8 cellular contexts compared by ENCODE assay signal in the genomic region with DNA sequence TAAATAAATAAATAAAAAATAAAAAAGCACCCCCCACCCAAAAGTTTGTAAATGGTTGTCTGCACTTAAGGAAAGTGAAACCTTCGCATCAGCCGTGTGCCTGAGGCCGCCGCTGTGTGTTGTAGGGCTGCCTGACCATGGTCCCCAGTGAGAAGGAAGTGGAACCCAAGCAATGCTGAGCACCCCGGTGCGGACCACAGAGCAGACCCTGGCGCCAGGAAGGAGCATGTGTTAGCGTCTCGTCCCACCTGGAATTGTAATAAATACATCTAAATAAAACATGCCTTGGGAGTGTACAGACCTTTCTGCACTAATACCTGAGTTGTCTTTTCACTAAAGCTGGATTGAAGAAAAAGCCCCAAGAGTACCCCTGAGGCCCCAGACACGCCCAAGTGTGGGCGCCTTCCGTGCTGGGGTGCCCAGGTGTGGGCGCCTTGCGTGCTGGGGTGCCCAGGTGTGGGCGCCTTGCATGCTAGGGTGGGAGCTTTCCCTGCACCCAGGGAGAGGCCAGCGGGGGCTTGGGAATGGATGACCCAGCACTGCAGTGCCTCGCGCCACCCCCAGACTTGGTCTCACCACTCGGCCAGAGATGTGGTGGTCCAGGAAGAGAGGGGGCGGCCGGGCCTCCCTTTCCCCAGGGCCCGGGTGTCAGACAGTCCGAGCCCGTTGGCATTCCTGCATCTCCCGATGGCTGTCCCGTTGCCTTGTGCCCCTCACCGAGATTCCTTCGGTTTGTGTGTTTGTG. TPM values are rescaled to one million over a fixed set of nuclear protein-coding genes. Genes with fewer than 3 reads are reported as not detected.
DNase-seq lines count a peak whose midpoint lies in the region; ATAC-seq, FAIRE-seq and TF ChIP-seq lines count a peak whose summit lies in the region.

No MANE protein-coding gene starts in this region.

- H3K27ac Mint-ChIP-seq in activated CD8-positive, alpha-beta T cell treated with anti-CD3 and anti-CD28 coated beads for 36 hours: peak overlapping the region; percentile 84

- no peaks in the 10 kb centered on the region for H3K79me1 ChIP-seq in neuronal stem cell (ENCODE audit: low read depth, low read length)

- no peak for TF ChIP-seq CTCF in activated CD8-positive, alpha-beta T cell treated with anti-CD3 and anti-CD28 coated beads for 36 hours (IDR thresholded peaks at IDR 0.05)
- no peak for TF ChIP-seq CTCF in vagina (IDR thresholded peaks at IDR 0.05)

- FAIRE-seq in GM12891 (lab: Jason Lieb, UNC): peak; percentile 96

- peaks cover 0 to 13% (median 11%) of the 10 kb centered on the region in 3 experiments for H3K27me3 ChIP-seq in neuronal stem cell (ENCODE audit: control insufficient read depth in 3 of 3, insufficient read depth in 3 of 3, low read depth in 1 of 3, low read length in 3 of 3)
- H3K27me3 ChIP-seq in vagina: no peaks in the 10 kb centered on the region

- H3K4me1 ChIP-seq in neuronal stem cell (ENCODE audit: control insufficient read depth in 2 of 2, insufficient read depth in 1 of 2, low read depth in 1 of 2, low read length in 2 of 2) (no peaks in the 10 kb centered on the region), vagina (peaks cover 31% of the 10 kb centered on the region)

- peak overlapping the region; percentile 81 for H3K4me3 Mint-ChIP-seq in activated CD8-positive, alpha-beta T cell treated with anti-CD3 and anti-CD28 coated beads for 36 hours

- POLR2A ChIA-PET in activated CD8-positive, alpha-beta T cell treated with anti-CD3 and anti-CD28 coated beads for 36 hours (lab: Charles Lee): no interaction called here

- H3K9me3 ChIP-seq in neuronal stem cell (replicated peaks in 1 of 2; ENCODE audit: control insufficient read depth in 2 of 2, insufficient read depth in 1 of 2, low read depth in 1 of 2, low read length in 2 of 2) (no peaks in the 10 kb centered on the region), vagina (no peaks in the 10 kb centered on the region)

- peaks cover 12% of the 10 kb centered on the region for H3K27me3 Mint-ChIP-seq in activated CD8-positive, alpha-beta T cell treated with anti-CD3 and anti-CD28 coated beads for 36 hours

- H3K23ac ChIP-seq in neuronal stem cell (ENCODE audit: low read depth, low read length, poor library complexity): no peak overlapping the region

- no peak overlapping the region for H3K9ac ChIP-seq in neuronal stem cell (ENCODE audit: low read depth, low read length, poor library complexity)

- no peak overlapping the region for H3K4ac ChIP-seq in neuronal stem cell (ENCODE audit: low read length)

- H3K4me3 ChIP-seq in neuronal stem cell (ENCODE audit: low read length in 2 of 2) (no peak overlapping the region), vagina (peak overlapping the region in 1 of 2 donors; percentile 48)

- H3K18ac ChIP-seq in neuronal stem cell (ENCODE audit: low read length): peak overlapping the region; percentile 78

- no peak overlapping the region for H2BK120ac ChIP-seq in neuronal stem cell (ENCODE audit: low read depth, low read length)

- peak; percentile 36 for ATAC-seq in GM21717 (IDR thresholded peaks at IDR 0.05; ENCODE audit: unreplicated experiment)
- ATAC-seq in activated CD8-positive, alpha-beta T cell treated with anti-CD3 and anti-CD28 coated beads for 36 hours: no peak

- H2BK15ac ChIP-seq in neuronal stem cell (ENCODE audit: low read length): no peak overlapping the region

- peaks cover 5% of the 10 kb centered on the region for H3K9me3 Mint-ChIP-seq in activated CD8-positive, alpha-beta T cell treated with anti-CD3 and anti-CD28 coated beads for 36 hours

- no peak overlapping the region for H2BK12ac ChIP-seq in neuronal stem cell (ENCODE audit: low read length)

- peak overlapping the region; percentile 12 for H3K14ac ChIP-seq in neuronal stem cell (ENCODE audit: low read length)

- H3K4me1 Mint-ChIP-seq in activated CD8-positive, alpha-beta T cell treated with anti-CD3 and anti-CD28 coated beads for 36 hours (ENCODE audit: low read depth): peaks cover 45% of the 10 kb centered on the region

- H3K27ac ChIP-seq in neuronal stem cell (replicated peaks; ENCODE audit: low read length) (no peak overlapping the region), vagina (no peak overlapping the region)

- intact Hi-C loops in activated CD8-positive, alpha-beta T cell treated with anti-CD3 and anti-CD28 coated beads for 36 hours (cut with micrococcal nuclease): no loop called here
- intact Hi-C loops in vagina (cut with DNase I): no loop called here

- TF ChIP-seq POLR2A in GM12891 (IDR thresholded peaks at IDR 0.05; ENCODE audit: low read depth, low read length) (peak; percentile 58; the same call in 1 of the 2 replicates), vagina (IDR thresholded peaks at IDR 0.05) (no peak)

- H3K4me2 ChIP-seq in neuronal stem cell (ENCODE audit: insufficient read depth, low read length, poor library complexity, severe bottlenecking): no peak overlapping the region

- H4K91ac ChIP-seq in neuronal stem cell (ENCODE audit: low read depth, low read length, poor library complexity): no peak overlapping the region

- peaks cover 3% of the 10 kb centered on the region for H3K36me3 Mint-ChIP-seq in activated CD8-positive, alpha-beta T cell treated with anti-CD3 and anti-CD28 coated beads for 36 hours (ENCODE audit: low read depth)

- no CpG with 5 or more reads among the region's 28 CpGs for WGBS in neuronal stem cell (ENCODE audit: extremely low coverage in 2 of 2, insufficient read length in 2 of 2, insufficient replicate concordance in 1 of 2), 2 donors

- CTCF ChIA-PET in activated CD8-positive, alpha-beta T cell treated with anti-CD3 and anti-CD28 coated beads for 36 hours (lab: Charles Lee): interaction anchor here (1.2 to 2.7 kb wide), 2 partner anchors 63 to 79 kb away, joined by 3 to 12 read pairs; no protein-coding TSS in a partner anchor

- no peak overlapping the region for H2AK5ac ChIP-seq in neuronal stem cell (ENCODE audit: low read depth, low read length)

- no peaks in the 10 kb centered on the region for H3K36me3 ChIP-seq in neuronal stem cell (replicated peaks in 1 of 2; ENCODE audit: control insufficient read depth in 2 of 2, insufficient read depth in 2 of 2, low read length in 2 of 2)
- no peaks in the 10 kb centered on the region for H3K36me3 ChIP-seq in vagina

- no peak overlapping the region for H2AFZ ChIP-seq in neuronal stem cell (ENCODE audit: low read length)

- DNase-seq in GM12891 (ENCODE audit: insufficient read length, low spot score) (no peak), neuronal stem cell (ENCODE audit: low spot score) (no peak), NCI-H82 (lab: John Stamatoyannopoulos, UW) (no peak), vagina (ENCODE audit: extremely low spot score in 2 of 2) (no peak), hepatic stellate cell (ENCODE audit: low spot score) (no peak), OCI-M2 (lab: John Stamatoyannopoulos, UW; ENCODE audit: unreplicated experiment) (no peak)
- DNase-seq in activated CD8-positive, alpha-beta T cell treated with anti-CD3 and anti-CD28 coated beads for 36 hours: no peak

- no peak overlapping the region for H4K8ac ChIP-seq in neuronal stem cell (ENCODE audit: low read depth, low read length)

- no peak overlapping the region for H2BK5ac ChIP-seq in neuronal stem cell (ENCODE audit: low read length)

TF ChIP-seq in GM12891, 5 proteins besides CTCF, POLR2A, EP300 and RAD21:
- TF ChIP-seq TAF1 (IDR thresholded peaks at IDR 0.05; ENCODE audit: low read depth, low read length) (no peak), POLR2AphosphoS5 (IDR thresholded peaks at IDR 0.05; ENCODE audit: low read depth, low read length) (0 out of 2 replicates have a peak, but pooled peaks have one; percentile 38), SPI1 (IDR thresholded peaks at IDR 0.05; ENCODE audit: low read depth, low read length) (peak; percentile 84), POU2F2 (IDR thresholded peaks at IDR 0.05; ENCODE audit: low read depth, low read length) (no peak; the same call in 1 of the 2 replicates), PAX5 (IDR thresholded peaks at IDR 0.05; ENCODE audit: insufficient read depth, low read length, severe bottlenecking) (no peak)

RNA-seq across cellular contexts. Expression of a gene that starts 33.7 kb away (rescaled TPM):
- polyA plus RNA-seq in GM12891 (2012; ENCODE audit: low read depth, missing spikeins): not detected
- total RNA-seq in activated CD8-positive, alpha-beta T cell treated with anti-CD3 and anti-CD28 coated beads for 36 hours: not detected
- not detected for polyA plus RNA-seq in neuronal stem cell (2013, experiment 1 of 2)
- not detected for polyA plus RNA-seq in neuronal stem cell (2013, experiment 2 of 2)
- total RNA-seq in vagina: not detected

RNA-seq across cellular contexts. Expression of a gene that starts 33.9 kb away (rescaled TPM):
- polyA plus RNA-seq in GM12891 (2012; ENCODE audit: low read depth, missing spikeins): 42.3 TPM
- 10 to 100 TPM; 54.2 to 56.5 TPM for total RNA-seq in activated CD8-positive, alpha-beta T cell treated with anti-CD3 and anti-CD28 coated beads for 36 hours
- 19.4 TPM for polyA plus RNA-seq in neuronal stem cell (2013, experiment 1 of 2)
- 20.0 TPM for polyA plus RNA-seq in neuronal stem cell (2013, experiment 2 of 2)
- total RNA-seq in vagina: 49.8 TPM
